Comparison of ENCODE assay signal across 1 cellular context in genomic region chr17:82280537-82280936, GRCh38.
TF ChIP-seq lines count a peak whose summit lies in the region.

No MANE protein-coding gene starts in this region.

TF ChIP-seq in K562, 482 proteins besides CTCF, POLR2A, EP300 and RAD21:
- TF ChIP-seq CEBPG (CRISPR knock-in tag; IDR thresholded peaks at IDR 0.05) = 0 out of 2 replicates have a peak, but pooled peaks have one; percentile 22
- TF ChIP-seq CEBPG (tag; conservative IDR thresholded peaks at IDR 0.05 in 1 of 2, IDR thresholded peaks at IDR 0.05 in 1 of 2) = no peak
- TF ChIP-seq CEBPB (tag; IDR thresholded peaks at IDR 0.05) = peak; percentile 54
- no peak for TF ChIP-seq RAD51 (IDR thresholded peaks at IDR 0.05; ENCODE audit: borderline replicate concordance, low read depth)
- TF ChIP-seq, protein P1, sequence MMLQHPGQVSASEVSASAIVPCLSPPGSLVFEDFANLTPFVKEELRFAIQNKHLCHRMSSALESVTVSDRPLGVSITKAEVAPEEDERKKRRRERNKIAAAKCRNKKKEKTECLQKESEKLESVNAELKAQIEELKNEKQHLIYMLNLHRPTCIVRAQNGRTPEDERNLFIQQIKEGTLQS (IDR thresholded peaks at IDR 0.05) = peak; percentile 58; the same call in 1 of the 2 replicates
- TF ChIP-seq, protein P1 (CRISPR knock-in tag; conservative IDR thresholded peaks at IDR 0.05) = no peak
